ENCODE assay signal across 8 cellular contexts in the genomic region with DNA sequence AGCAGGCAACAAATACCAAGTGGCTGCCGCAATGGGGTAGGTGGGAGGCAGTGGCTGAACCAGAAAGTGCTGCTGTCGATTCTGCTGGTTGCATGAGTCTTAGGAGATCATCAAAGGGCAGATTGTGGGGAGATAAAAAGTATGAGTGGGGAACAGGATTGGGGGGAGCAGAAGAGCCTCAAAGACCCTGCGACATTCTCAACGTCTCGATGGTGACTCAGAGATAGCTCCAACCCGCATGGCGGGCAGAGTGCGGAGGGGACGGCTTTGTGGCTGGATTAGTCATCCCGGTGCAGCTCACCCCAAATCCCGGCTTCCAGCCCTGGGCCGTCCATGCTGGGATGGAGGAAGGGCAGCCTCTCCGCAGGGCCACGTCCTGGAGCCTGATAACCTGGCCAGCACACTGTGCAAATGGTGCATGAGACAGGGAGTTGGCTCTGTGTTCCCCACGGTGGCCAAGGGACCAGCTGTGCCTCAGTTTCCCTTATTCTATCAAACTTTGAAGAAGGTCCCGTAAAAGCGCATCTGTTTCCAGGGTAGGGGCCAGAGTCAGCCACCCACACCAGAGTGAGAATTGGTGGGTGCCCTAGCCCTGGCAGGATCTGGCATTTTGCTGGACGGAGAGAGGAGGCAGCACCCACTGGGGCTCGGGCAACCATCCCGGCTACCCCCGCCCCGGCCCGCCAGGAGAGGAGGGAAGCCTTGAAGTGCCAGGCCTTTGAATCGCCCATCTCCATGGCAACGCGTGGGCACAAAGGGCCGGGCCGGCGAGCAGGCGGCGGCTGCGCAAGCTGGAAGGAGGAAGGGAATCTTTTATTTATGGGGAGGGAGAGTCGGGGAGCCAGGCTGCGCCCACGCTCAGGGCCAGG. TPM values are rescaled to one million over a fixed set of nuclear protein-coding genes. Genes with fewer than 3 reads are reported as not detected.
A peak's percentile ranks its signal among the peaks of the same experiment; 100 is the strongest.
DNase-seq lines count a peak whose midpoint lies in the region; ATAC-seq, FAIRE-seq and TF ChIP-seq lines count a peak whose summit lies in the region.
"Not testable (repeated sequence)": the region's sequence is repeated elsewhere in the genome, so short reads cannot be mapped to it uniquely, and the experiment has no call there.
"Had no signal": no experiment of that assay in that cellular context is flagged by ENCODE, and none has a peak within 500 bp of the region (broad histone marks: within the 10 kb centered on the region; RNA-seq: fewer than 3 reads in every experiment).

No MANE protein-coding gene starts in this region.

- H3K27ac ChIP-seq in DND-41 (ENCODE audit: low read length); neural progenitor cell: not testable (repeated sequence)
- H3K27ac ChIP-seq in dorsolateral prefrontal cortex = peak overlapping the region in 6 of 59 donors; percentile 27 to 67 (median 52)

- H3K9ac ChIP-seq in DND-41 (ENCODE audit: low read depth, low read length); neural progenitor cell: not testable (repeated sequence)

- H3K4me3 Mint-ChIP-seq in activated naive CD8-positive, alpha-beta T cell treated with anti-CD3 and anti-CD28 coated beads, Interleukin-2, amount 50 U/mL, for 24 hours; neural progenitor cell: not testable (repeated sequence)

- not testable (repeated sequence) for H3K27me3 ChIP-seq in DND-41 (ENCODE audit: insufficient read depth, low read length, poor library complexity); dorsolateral prefrontal cortex; neural progenitor cell

- not testable (repeated sequence) for H4K20me1 ChIP-seq in DND-41 (ENCODE audit: insufficient read depth, low read length); neural progenitor cell (ENCODE audit: low read depth)

- H3K9me3 Mint-ChIP-seq in activated naive CD8-positive, alpha-beta T cell treated with anti-CD3 and anti-CD28 coated beads, Interleukin-2, amount 50 U/mL, for 24 hours; neural progenitor cell: not testable (repeated sequence)

- H3K27ac Mint-ChIP-seq in activated naive CD8-positive, alpha-beta T cell treated with anti-CD3 and anti-CD28 coated beads, Interleukin-2, amount 50 U/mL, for 24 hours = peak overlapping the region; percentile 7
- H3K27ac Mint-ChIP-seq in neural progenitor cell = peak overlapping the region; percentile 38

- H3K9me3 ChIP-seq in DND-41 (ENCODE audit: insufficient read depth, low read length, severe bottlenecking); neural progenitor cell (ENCODE audit: low read depth): not testable (repeated sequence)

- not testable (repeated sequence) for H3F3A ChIP-seq in neural progenitor cell (ENCODE audit: low read depth)

- H3K4me1 Mint-ChIP-seq in activated naive CD8-positive, alpha-beta T cell treated with anti-CD3 and anti-CD28 coated beads, Interleukin-2, amount 50 U/mL, for 24 hours = not testable (repeated sequence)
- H3K4me1 Mint-ChIP-seq in neural progenitor cell = peaks cover 20% of the 10 kb centered on the region

- peak; percentile 53 for ATAC-seq in DND-41 (ENCODE audit: insufficient read depth, low read depth)
- peak; percentile 60 for ATAC-seq in activated naive CD8-positive, alpha-beta T cell treated with anti-CD3 and anti-CD28 coated beads, Interleukin-2, amount 50 U/mL, for 24 hours

- FAIRE-seq in RCC 7860 (lab: Jason Lieb, UNC) = peak; percentile 27

- H3K79me2 ChIP-seq in DND-41 (ENCODE audit: insufficient read depth, low read length); neural progenitor cell (ENCODE audit: low read depth): not testable (repeated sequence)

- H3K4me2 ChIP-seq in DND-41 (ENCODE audit: insufficient read depth, low read length); neural progenitor cell: not testable (repeated sequence)

- H3K27me3 Mint-ChIP-seq in activated naive CD8-positive, alpha-beta T cell treated with anti-CD3 and anti-CD28 coated beads, Interleukin-2, amount 50 U/mL, for 24 hours; neural progenitor cell (ENCODE audit: insufficient read depth, low read depth): not testable (repeated sequence)

- intact Hi-C loops in dorsolateral prefrontal cortex (cut with DNase I) = loop anchor here (10.0 kb wide), 2 partner anchors 295 to 305 kb away; no protein-coding TSS in a partner anchor

- H3K4me3 ChIP-seq in DND-41 (ENCODE audit: low read depth in 1 of 2, low read length in 2 of 2); neural progenitor cell: not testable (repeated sequence)
- H3K4me3 ChIP-seq in dorsolateral prefrontal cortex = peak overlapping the region in 1 of 59 donors; percentile 16

- H3K4me1 ChIP-seq in DND-41 (ENCODE audit: insufficient read depth, low read length); neural progenitor cell: not testable (repeated sequence)

- DNase-seq in DND-41; activated naive CD8-positive, alpha-beta T cell treated with anti-CD3 and anti-CD28 coated beads, Interleukin-2, amount 50 U/mL, for 24 hours; neural progenitor cell (ENCODE audit: low spot score): not testable (repeated sequence)
- DNase-seq in HT-29 (ENCODE audit: low spot score) (peak; percentile 71), NCI-H2029 (lab: John Stamatoyannopoulos, UW) (peak; percentile 7), RCC 7860 (ENCODE audit: low spot score) (peak; percentile 48), dorsolateral prefrontal cortex (peak in 7 of 10 donors; percentile 58 to 79 (median 73))

- not testable (repeated sequence) for H3K36me3 Mint-ChIP-seq in activated naive CD8-positive, alpha-beta T cell treated with anti-CD3 and anti-CD28 coated beads, Interleukin-2, amount 50 U/mL, for 24 hours (ENCODE audit: low read depth); neural progenitor cell

- H2AFZ ChIP-seq in DND-41 (ENCODE audit: low read depth, low read length); neural progenitor cell (replicated peaks): not testable (repeated sequence)

- not testable (repeated sequence) for TF ChIP-seq CTCF in DND-41 (IDR thresholded peaks at IDR 0.05; ENCODE audit: borderline replicate concordance, extremely low read depth, low read length, poor library complexity, severe bottlenecking); dorsolateral prefrontal cortex (IDR thresholded peaks at IDR 0.05 in 54 of 56, conservative IDR thresholded peaks at IDR 0.05 in 2 of 56; ENCODE audit: low read depth in 1 of 56, partially characterized antibody in 56 of 56); neural progenitor cell (IDR thresholded peaks at IDR 0.05)

- not testable (repeated sequence) for H3K36me3 ChIP-seq in DND-41 (ENCODE audit: insufficient read depth, low read length); neural progenitor cell

RNA-seq across cellular contexts. Expression of gene RTN4R, which starts 11.8 kb away (rescaled TPM):
- 41.7 and 45.7 TPM in 2 replicates for total RNA-seq in HT-29 (2014; rRNA removed; shearing (Covaris generic))
- total RNA-seq in dorsolateral prefrontal cortex (10 to 100 TPM; 14.5 to 68.2 (median 38.9) TPM), neural progenitor cell (ENCODE audit: low replicate concordance) (6.3 and 20.9 TPM in 2 replicates)
- total RNA-seq: OCI-LY7 had no signal

RNA-seq across cellular contexts. Expression of gene DGCR6L, which starts 40.0 kb away (rescaled TPM):
- 132 and 163 TPM in 2 replicates for total RNA-seq in HT-29 (2014; rRNA removed; shearing (Covaris generic))
- 10 to 100 TPM; 33.0 to 66.4 (median 49.3) TPM for total RNA-seq in dorsolateral prefrontal cortex
- 22.3 and 59.2 TPM in 2 replicates for total RNA-seq in neural progenitor cell (ENCODE audit: low replicate concordance)
